Comparison of ENCODE assay signal across 1 cellular context in genomic region chr12:116506697-116507064, GRCh38.
TF ChIP-seq lines count a peak whose summit lies in the region.

No MANE protein-coding gene starts in this region.

TF ChIP-seq in IMR-90, 13 proteins besides CTCF, POLR2A, EP300 and RAD21:
- TF ChIP-seq MAZ (IDR thresholded peaks at IDR 0.05; ENCODE audit: borderline replicate concordance, low read depth, low read length), result no peak
- no peak for TF ChIP-seq CEBPB (IDR thresholded peaks at IDR 0.05; ENCODE audit: low read depth, low read length)
- TF ChIP-seq RCOR1 (IDR thresholded peaks at IDR 0.05; ENCODE audit: insufficient replicate concordance, low read length), result no peak
- no peak for TF ChIP-seq CHD1 (IDR thresholded peaks at IDR 0.05; ENCODE audit: low read depth, low read length)
- no peak for TF ChIP-seq MAFK (IDR thresholded peaks at IDR 0.05; ENCODE audit: low read depth, low read length)
- TF ChIP-seq MXI1 (IDR thresholded peaks at IDR 0.05; ENCODE audit: borderline replicate concordance, low read depth, low read length), result no peak
- TF ChIP-seq FOS (IDR thresholded peaks at IDR 0.05; ENCODE audit: low read depth, low read length), result no peak
